16 cellular contexts compared by ENCODE assay signal in genomic region chr12:110248096-110248447, GRCh38. TPM values are rescaled to one million over a fixed set of nuclear protein-coding genes. Genes with fewer than 3 reads are reported as not detected.
DNase-seq lines count a peak whose midpoint lies in the region; TF ChIP-seq lines count a peak whose summit lies in the region.
"Had no signal": no experiment of that assay in that cellular context is flagged by ENCODE, and none has a peak within 500 bp of the region (broad histone marks: within the 10 kb centered on the region; RNA-seq: fewer than 3 reads in every experiment).

No MANE protein-coding gene starts in this region.

- WGBS in esophagus muscularis mucosa, result 58% methylated on average over 4 of the region's 4 CpGs

- no peak for TF ChIP-seq POLR2A in esophagus muscularis mucosa (IDR thresholded peaks at IDR 0.05; ENCODE audit: low read depth)

- H3K36me3 ChIP-seq in SJCRH30 (no peaks in the 10 kb centered on the region), esophagus muscularis mucosa (peaks cover 0 to 11% (median 0%) of the 10 kb centered on the region in 4 donors), mucosa of stomach (ENCODE audit: control insufficient read depth, insufficient read depth, low read length) (no peaks in the 10 kb centered on the region)

- peak overlapping the region; percentile 98 for H3K27ac Mint-ChIP-seq in type B pancreatic cell
- H3K27ac Mint-ChIP-seq: activated CD4-positive, alpha-beta T cell treated with anti-CD3 and anti-CD28 coated beads, Interleukin-2, amount 10 ng/mL, durations not matched to agents 24 days and 14 days; activated T-cell treated with anti-CD3 and anti-CD28 coated beads, Interleukin-2, amount 50 U/mL, for 72 hours; endodermal cell had no signal

- DNase-seq in SJCRH30, result no peak
- no peak for DNase-seq in esophagus muscularis mucosa (ENCODE audit: extremely low spot score)
- no peak for DNase-seq in type B pancreatic cell (ENCODE audit: extremely low spot score, unreplicated experiment)
- no peak for DNase-seq in hippocampal formation (lab: John Stamatoyannopoulos, UW)
- DNase-seq in DMS 273 treated with DMSO at 0.1 percent for 48 hours (lab: John Stamatoyannopoulos, UW), result no peak
- no peak for DNase-seq in SHP77 treated with DMSO at 0.1 percent for 48 hours (lab: John Stamatoyannopoulos, UW)
- DNase-seq: activated CD4-positive, alpha-beta T cell treated with anti-CD3 and anti-CD28 coated beads, Interleukin-2, amount 10 ng/mL, durations not matched to agents 24 days and 14 days; activated T-cell treated with anti-CD3 and anti-CD28 coated beads, Interleukin-2, amount 50 U/mL, for 72 hours; NCI-H1417 treated with DMSO at 0.1 percent for 48 hours; NCI-H526 treated with DMSO at 0.1 percent for 48 hours; stimulated activated CD4-positive, alpha-beta T cell treated with anti-CD3 and anti-CD28 coated beads, Interleukin-2, amount 100 ng/mL, for 24 hours; T-helper 9 cell had no signal

- peaks cover 6% of the 10 kb centered on the region for H3K36me3 Mint-ChIP-seq in type B pancreatic cell

- H3K27me3 ChIP-seq in SJCRH30, result no peaks in the 10 kb centered on the region
- H3K27me3 ChIP-seq in esophagus muscularis mucosa, result no peaks in the 10 kb centered on the region
- no peaks in the 10 kb centered on the region for H3K27me3 ChIP-seq in mucosa of stomach (ENCODE audit: control insufficient read depth, insufficient read depth, low read length)

- TF ChIP-seq CTCF in esophagus muscularis mucosa (IDR thresholded peaks at IDR 0.05), result no peak
- TF ChIP-seq CTCF in type B pancreatic cell (conservative IDR thresholded peaks at IDR 0.05), result no peak

- TF ChIP-seq EP300 in esophagus muscularis mucosa (IDR thresholded peaks at IDR 0.05), result no peak

- H3K27ac ChIP-seq in SJCRH30 (peak overlapping the region; percentile 85), esophagus muscularis mucosa (replicated peaks in 1 of 4) (peak overlapping the region; percentile 70 to 85 (median 80))
- H3K27ac ChIP-seq: C4-2B, KMS-11 had no signal

- H3K9me3 Mint-ChIP-seq in type B pancreatic cell, result no peaks in the 10 kb centered on the region
- H3K9me3 Mint-ChIP-seq: activated CD4-positive, alpha-beta T cell treated with anti-CD3 and anti-CD28 coated beads, Interleukin-2, amount 10 ng/mL, durations not matched to agents 24 days and 14 days; activated T-cell treated with anti-CD3 and anti-CD28 coated beads, Interleukin-2, amount 50 U/mL, for 72 hours had no signal

- H3K4me1 ChIP-seq in SJCRH30, result peaks cover 52% of the 10 kb centered on the region
- peaks cover 53 to 67% (median 61%) of the 10 kb centered on the region in 4 donors for H3K4me1 ChIP-seq in esophagus muscularis mucosa
- peaks cover 65% of the 10 kb centered on the region for H3K4me1 ChIP-seq in mucosa of stomach (ENCODE audit: control insufficient read depth, insufficient read depth, low read length)

- intact Hi-C loops in esophagus muscularis mucosa (cut with DNase I), result no loop called here

- peak overlapping the region; percentile 77 for H3K4me3 Mint-ChIP-seq in type B pancreatic cell
- H3K4me3 Mint-ChIP-seq: activated CD4-positive, alpha-beta T cell treated with anti-CD3 and anti-CD28 coated beads, Interleukin-2, amount 10 ng/mL, durations not matched to agents 24 days and 14 days; activated T-cell treated with anti-CD3 and anti-CD28 coated beads, Interleukin-2, amount 50 U/mL, for 72 hours; endodermal cell had no signal

- H3K9me3 ChIP-seq in SJCRH30 (replicated peaks), result no peaks in the 10 kb centered on the region
- no peaks in the 10 kb centered on the region for H3K9me3 ChIP-seq in esophagus muscularis mucosa
- H3K9me3 ChIP-seq in mucosa of stomach (ENCODE audit: control insufficient read depth, low read length), result no peaks in the 10 kb centered on the region

- peak overlapping the region; percentile 69 for H3K9ac ChIP-seq in mucosa of stomach (ENCODE audit: low read length)
- H3K9ac ChIP-seq: KMS-11 had no signal

- H3K27me3 Mint-ChIP-seq in type B pancreatic cell, result no peaks in the 10 kb centered on the region
- H3K27me3 Mint-ChIP-seq: activated CD4-positive, alpha-beta T cell treated with anti-CD3 and anti-CD28 coated beads, Interleukin-2, amount 10 ng/mL, durations not matched to agents 24 days and 14 days had no signal

- peaks cover 63% of the 10 kb centered on the region for H3K4me1 Mint-ChIP-seq in type B pancreatic cell (ENCODE audit: unreplicated experiment)
- H3K4me1 Mint-ChIP-seq: activated CD4-positive, alpha-beta T cell treated with anti-CD3 and anti-CD28 coated beads, Interleukin-2, amount 10 ng/mL, durations not matched to agents 24 days and 14 days had no signal

- no peak overlapping the region for H3K4me3 ChIP-seq in SJCRH30
- H3K4me3 ChIP-seq in esophagus muscularis mucosa, result no peak overlapping the region
- no peak overlapping the region for H3K4me3 ChIP-seq in mucosa of stomach (ENCODE audit: low read length)

RNA-seq across cellular contexts. Expression of gene ATP2A2, which starts 33.0 kb away (rescaled TPM):
- total RNA-seq in SJCRH30 (2014; rRNA removed; shearing (Covaris generic)), result 164 and 166 TPM in 2 replicates
- total RNA-seq in esophagus muscularis mucosa (100 to 1,000 TPM; 170 to 231 (median 177) TPM), type B pancreatic cell (ENCODE audit: low replicate concordance) (163 and 203 TPM in 2 replicates)
